Comparison of ENCODE assay signal across 7 cellular contexts in the genomic region with DNA sequence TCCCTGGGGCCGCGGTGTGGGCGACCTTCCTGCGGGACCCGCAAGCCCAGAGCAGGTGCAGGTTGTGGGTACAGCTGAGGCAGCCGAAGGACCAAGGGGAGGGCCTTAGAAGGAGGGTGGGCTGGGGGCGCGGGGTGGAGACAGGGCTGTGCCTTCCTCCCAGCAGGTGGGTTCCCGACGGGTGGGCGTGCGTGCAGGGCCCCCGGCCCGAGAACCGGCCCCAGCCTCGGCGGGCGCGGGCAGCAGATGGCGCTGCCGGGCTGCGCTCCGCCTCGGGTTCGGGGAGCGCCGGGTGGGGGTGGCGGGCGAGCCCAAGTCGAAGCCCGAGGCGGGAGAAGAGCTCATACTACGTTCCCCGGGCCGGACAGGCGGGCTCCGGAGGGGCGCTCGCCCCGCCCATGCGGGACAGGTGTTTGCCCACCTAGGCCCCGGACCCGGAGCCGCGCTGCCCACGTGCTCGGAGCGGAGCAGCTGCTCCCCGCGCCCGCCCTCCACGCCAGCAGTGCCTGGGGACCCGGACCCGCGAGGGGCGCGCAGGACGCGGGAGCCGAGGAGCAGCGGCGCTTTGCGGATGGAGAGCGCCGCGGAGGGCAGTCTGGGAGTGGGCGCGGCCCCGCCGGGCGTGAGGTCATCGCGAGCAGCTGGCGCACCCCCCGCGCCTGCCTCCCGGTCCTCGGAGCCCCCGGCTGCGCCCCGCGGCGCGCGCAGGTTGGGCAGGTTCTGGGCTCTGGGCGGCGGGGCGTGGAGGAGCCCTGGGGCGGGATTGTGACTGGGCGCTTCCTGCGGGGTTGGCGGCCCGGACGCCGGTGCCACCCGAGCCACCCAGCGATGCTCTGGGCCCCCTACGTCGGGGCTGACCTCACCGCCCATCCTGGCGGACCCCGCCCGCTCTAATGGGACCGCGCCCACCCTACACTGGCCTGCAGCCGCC. TPM values are rescaled to one million over a fixed set of nuclear protein-coding genes. Genes with fewer than 3 reads are reported as not detected.
DNase-seq lines count a peak whose midpoint lies in the region; FAIRE-seq and TF ChIP-seq lines count a peak whose summit lies in the region.

No MANE protein-coding gene starts in this region.

- no peak overlapping the region for H2AFZ ChIP-seq in fibroblast of lung (ENCODE audit: low read length)

- no peak overlapping the region for H3K9ac ChIP-seq in fibroblast of lung (ENCODE audit: insufficient read depth, low read length)

- no peak overlapping the region for H3K4me3 Mint-ChIP-seq in nephron progenitor cell

- no peak for FAIRE-seq in urothelium cell line (lab: Jason Lieb, UNC)

- no peaks in the 10 kb centered on the region for H3K9me3 ChIP-seq in fibroblast of lung (ENCODE audit: control insufficient read depth, insufficient read depth, low read depth, low read length)

- H3K27ac ChIP-seq in fibroblast of lung (ENCODE audit: insufficient read depth, low read length) (no peak overlapping the region), brain microvascular endothelial cell (no peak overlapping the region)

- H3K4me1 Mint-ChIP-seq in nephron progenitor cell = no peaks in the 10 kb centered on the region

- H3K79me2 ChIP-seq in fibroblast of lung (ENCODE audit: control insufficient read depth, insufficient read depth, low read length) = no peaks in the 10 kb centered on the region

- in situ Hi-C loops in brain microvascular endothelial cell (cut with HindIII; ENCODE audit: low pct_ligation_motif_present, low sequenced_read_pairs) = no loop called here

- no peak overlapping the region for H3K4me3 ChIP-seq in GM12865 (ENCODE audit: low read depth, low read length)
- peak overlapping the region in 1 of 4 experiments; percentile 37 for H3K4me3 ChIP-seq in fibroblast of lung (replicated peaks in 1 of 4; ENCODE audit: control extremely low read depth in 1 of 4, insufficient read depth in 1 of 4, low read depth in 3 of 4, low read length in 4 of 4)
- no peak overlapping the region for H3K4me3 ChIP-seq in brain microvascular endothelial cell (ENCODE audit: low read depth, low read length)

- H3K27me3 Mint-ChIP-seq in nephron progenitor cell (ENCODE audit: low read depth, poor library complexity) = peaks cover 79% of the 10 kb centered on the region

- H3K27ac Mint-ChIP-seq in nephron progenitor cell = no peak overlapping the region

- H3K36me3 ChIP-seq in fibroblast of lung (ENCODE audit: control insufficient read depth, insufficient read depth, low read length) (no peaks in the 10 kb centered on the region), brain microvascular endothelial cell (replicated peaks) (no peaks in the 10 kb centered on the region)

- H3K36me3 Mint-ChIP-seq in nephron progenitor cell (ENCODE audit: low read depth) = no peaks in the 10 kb centered on the region

- no peaks in the 10 kb centered on the region for H3K4me1 ChIP-seq in fibroblast of lung (ENCODE audit: control insufficient read depth, extremely low read depth, insufficient read depth, low read length)

- H3K9me3 Mint-ChIP-seq in nephron progenitor cell = no peaks in the 10 kb centered on the region

- H3K27me3 ChIP-seq in fibroblast of lung (ENCODE audit: control insufficient read depth, insufficient read depth, low read length) = peaks cover 13% of the 10 kb centered on the region
- H3K27me3 ChIP-seq in brain microvascular endothelial cell (replicated peaks) = peaks cover 37% of the 10 kb centered on the region

- DNase-seq in GM12865 (ENCODE audit: low read depth) = no peak
- peak; percentile 60 for DNase-seq in NCI-H128 (lab: John Stamatoyannopoulos, UW; ENCODE audit: unreplicated experiment)
- peak; percentile 76 for DNase-seq in activated CD8-positive, alpha-beta memory T cell treated with anti-CD3 and anti-CD28 coated beads for 24 hours
- peak; percentile 23 to 29 for DNase-seq in fibroblast of lung (ENCODE audit: low read depth in 2 of 2)
- peak; percentile 74 for DNase-seq in nephron progenitor cell
- peak; percentile 74 for DNase-seq in urothelium cell line (ENCODE audit: low spot score)
- no peak for DNase-seq in brain microvascular endothelial cell

- no peaks in the 10 kb centered on the region for H4K20me1 ChIP-seq in fibroblast of lung (ENCODE audit: control insufficient read depth, extremely low read depth, insufficient read depth, low read length)

- TF ChIP-seq CTCF in GM12865 (IDR thresholded peaks at IDR 0.05; ENCODE audit: insufficient read depth, low read depth, low read length, missing control alignments) (peak; percentile 51), fibroblast of lung (conservative IDR thresholded peaks at IDR 0.05 in 1 of 2, IDR thresholded peaks at IDR 0.05 in 1 of 2; ENCODE audit: low read depth in 1 of 2, low read length in 2 of 2) (peak; percentile 22 to 53), nephron progenitor cell (IDR thresholded peaks at IDR 0.05) (peak; percentile 48), brain microvascular endothelial cell (IDR thresholded peaks at IDR 0.05; ENCODE audit: low read depth, low read length, missing control alignments) (no peak)

- H3K4me2 ChIP-seq in fibroblast of lung (ENCODE audit: extremely low read depth, insufficient read depth, low read length) = no peak overlapping the region

RNA-seq across cellular contexts. Expression of a gene that starts 25.3 kb away (rescaled TPM):
- 0.51 and 0.66 TPM in 2 replicates for total RNA-seq in fibroblast of lung
- polyA plus RNA-seq in fibroblast of lung = 0.62 and 1.6 TPM in 2 replicates
- polyA plus RNA-seq in fibroblast of lung (2012) = 1.3 TPM in 2 replicates
- polyA minus RNA-seq in fibroblast of lung (ENCODE audit: low replicate concordance) = 8.7 TPM in 1 of 2 replicates, not detected in the other

RNA-seq across cellular contexts. Expression of a gene that starts 38.3 kb away (rescaled TPM):
- not detected in 2 replicates for total RNA-seq in fibroblast of lung
- polyA plus RNA-seq in fibroblast of lung = not detected in 2 replicates
- not detected in 2 replicates for polyA plus RNA-seq in fibroblast of lung (2012)
- polyA minus RNA-seq in fibroblast of lung (ENCODE audit: low replicate concordance) = not detected in 2 replicates

RNA-seq across cellular contexts. Expression of a gene that starts 51.3 kb away (rescaled TPM):
- not detected in 2 replicates for total RNA-seq in fibroblast of lung
- polyA plus RNA-seq in fibroblast of lung = not detected in 2 replicates
- polyA plus RNA-seq in fibroblast of lung (2012) = not detected in 2 replicates
- polyA minus RNA-seq in fibroblast of lung (ENCODE audit: low replicate concordance) = not detected in 2 replicates

Comparison
In these comparisons a context has a peak if more than half of its experiments do, and no peak if none do; other contexts are left out.
1. DNase-seq: peak in NCI-H128 (single experiment), activated CD8-positive, alpha-beta memory T cell treated with anti-CD3 and anti-CD28 coated beads for 24 hours (single experiment), fibroblast of lung (2 of 2), nephron progenitor cell (single experiment) and urothelium cell line (single experiment); none in GM12865 (single experiment) and brain microvascular endothelial cell (single experiment).